37 cellular contexts compared by ENCODE assay signal in the genomic region with DNA sequence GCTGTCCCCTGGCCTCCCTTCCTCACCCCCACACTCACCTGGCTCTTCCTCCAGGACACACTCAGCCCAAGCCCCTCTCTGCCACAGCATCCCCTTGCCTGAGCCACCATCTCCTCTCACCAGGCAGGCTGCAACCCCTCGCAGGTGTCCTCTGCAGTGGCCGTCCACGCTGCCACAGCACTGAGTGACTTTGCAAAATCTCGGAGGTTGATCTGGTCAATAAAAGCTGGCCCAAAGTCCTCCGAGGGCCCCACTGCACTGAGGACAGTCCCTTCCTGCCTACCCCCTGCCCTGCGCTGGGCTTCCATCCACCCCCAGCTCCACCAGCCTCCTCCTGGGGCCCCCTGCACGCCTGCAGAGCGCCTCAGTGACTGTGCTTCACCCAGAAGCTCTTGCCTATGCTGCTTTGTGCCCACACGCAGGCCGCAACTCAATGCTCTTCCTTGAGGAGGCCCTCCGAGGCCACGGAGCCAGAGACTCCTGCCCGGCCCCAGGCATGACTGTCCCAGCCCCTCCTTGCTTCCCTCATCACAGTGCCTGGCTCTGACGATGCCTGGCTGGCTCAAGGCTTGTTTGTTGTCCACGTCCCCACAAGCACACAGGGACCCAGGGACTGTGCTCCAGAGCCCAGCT. TPM values are rescaled to one million over a fixed set of nuclear protein-coding genes. Genes with fewer than 3 reads are reported as not detected.
DNase-seq lines count a peak whose midpoint lies in the region; ATAC-seq, FAIRE-seq and TF ChIP-seq lines count a peak whose summit lies in the region.
"Had no signal": no experiment of that assay in that cellular context is flagged by ENCODE, and none has a peak within 500 bp of the region (broad histone marks: within the 10 kb centered on the region; RNA-seq: fewer than 3 reads in every experiment).

No MANE protein-coding gene starts in this region.

- H3K4me1 ChIP-seq in astrocyte (ENCODE audit: insufficient read depth, low read length) (peaks cover 4% of the 10 kb centered on the region), mesendoderm (ENCODE audit: control insufficient read depth, low read depth, low read length) (peaks cover 4% of the 10 kb centered on the region), smooth muscle cell (ENCODE audit: low read depth) (peaks cover under 1% of the 10 kb centered on the region)
- H3K4me1 ChIP-seq: left lung had no signal

- no peaks in the 10 kb centered on the region for H3K79me1 ChIP-seq in mesendoderm (ENCODE audit: low read length)

- H3K36me3 ChIP-seq in astrocyte (ENCODE audit: insufficient read depth, low read length) (no peaks in the 10 kb centered on the region), mesendoderm (ENCODE audit: control insufficient read depth, insufficient read depth, low read length) (no peaks in the 10 kb centered on the region), smooth muscle cell (ENCODE audit: low read depth) (no peaks in the 10 kb centered on the region)
- H3K36me3 ChIP-seq: brain microvascular endothelial cell, gastroesophageal sphincter, left lung had no signal

- H3K9me3 Mint-ChIP-seq in astrocyte (ENCODE audit: unreplicated experiment), result no peaks in the 10 kb centered on the region
- H3K9me3 Mint-ChIP-seq: activated CD4-positive, alpha-beta T cell treated with anti-CD3 and anti-CD28 coated beads, Interleukin-2, amount 10 ng/mL, durations not matched to agents 7 days and 5 days; CD8-positive, alpha-beta memory T cell had no signal

- H3K27ac Mint-ChIP-seq in astrocyte (ENCODE audit: unreplicated experiment), result peak overlapping the region; percentile 6
- H3K27ac Mint-ChIP-seq: activated CD4-positive, alpha-beta T cell treated with anti-CD3 and anti-CD28 coated beads, Interleukin-2, amount 10 ng/mL, durations not matched to agents 7 days and 5 days; CD8-positive, alpha-beta memory T cell had no signal

- H2BK15ac ChIP-seq in mesendoderm (replicated peaks; ENCODE audit: low read depth), result no peak overlapping the region

- H3K18ac ChIP-seq in mesendoderm (ENCODE audit: low read length), result no peak overlapping the region

- no peak overlapping the region for H3K4me3 Mint-ChIP-seq in astrocyte (ENCODE audit: unreplicated experiment)
- H3K4me3 Mint-ChIP-seq: activated CD4-positive, alpha-beta T cell treated with anti-CD3 and anti-CD28 coated beads, Interleukin-2, amount 10 ng/mL, durations not matched to agents 7 days and 5 days; CD8-positive, alpha-beta memory T cell had no signal

- H2AFZ ChIP-seq in astrocyte (ENCODE audit: low read depth, low read length) (no peak overlapping the region), smooth muscle cell (ENCODE audit: low read depth) (peak overlapping the region; percentile 75)

- no peak for TF ChIP-seq CTCF in astrocyte (IDR thresholded peaks at IDR 0.05; ENCODE audit: insufficient read depth, low read depth, low read length)
- no peak for TF ChIP-seq CTCF in smooth muscle cell (IDR thresholded peaks at IDR 0.05; ENCODE audit: borderline replicate concordance, insufficient read depth, poor library complexity, severe bottlenecking)
- TF ChIP-seq CTCF in D721Med (IDR thresholded peaks at IDR 0.05; ENCODE audit: insufficient read depth, missing control alignments), result no peak

- H3K4me3 ChIP-seq in astrocyte (ENCODE audit: insufficient read depth, low read depth, low read length) (no peak overlapping the region), mesendoderm (ENCODE audit: low read length) (no peak overlapping the region), smooth muscle cell (no peak overlapping the region)
- H3K4me3 ChIP-seq: gastroesophageal sphincter, left lung had no signal

- FAIRE-seq in astrocyte (lab: Jason Lieb, UNC) (no peak), D721Med (lab: Jason Lieb, UNC) (no peak)
- FAIRE-seq: endothelial cell of umbilical vein, G401.6 had no signal

- no peak overlapping the region for H2BK120ac ChIP-seq in mesendoderm (ENCODE audit: low read depth, low read length)

- H3K27ac ChIP-seq in astrocyte (ENCODE audit: low read depth, low read length) (no peak overlapping the region), mesendoderm (ENCODE audit: low read depth, low read length) (no peak overlapping the region), smooth muscle cell (ENCODE audit: low read depth) (no peak overlapping the region)
- H3K27ac ChIP-seq: brain microvascular endothelial cell, gastroesophageal sphincter, HL-60, left lung had no signal

- no peak overlapping the region for H4K5ac ChIP-seq in mesendoderm (ENCODE audit: low read length)

- H3K4me2 ChIP-seq in astrocyte (ENCODE audit: low read length) (no peak overlapping the region), mesendoderm (ENCODE audit: low read length) (no peak overlapping the region), smooth muscle cell (peak overlapping the region; percentile 20)

- H3K4me1 Mint-ChIP-seq in astrocyte (ENCODE audit: low read depth, unreplicated experiment), result peaks cover 5% of the 10 kb centered on the region
- H3K4me1 Mint-ChIP-seq: activated CD4-positive, alpha-beta T cell treated with anti-CD3 and anti-CD28 coated beads, Interleukin-2, amount 10 ng/mL, durations not matched to agents 7 days and 5 days; CD8-positive, alpha-beta memory T cell had no signal

- WGBS in mesendoderm (ENCODE audit: extremely low coverage, insufficient coverage, low lambda C conversion rate), result no CpG with 5 or more reads among the region's 15 CpGs
- WGBS in smooth muscle cell (ENCODE audit: low lambda C conversion rate), result 49% methylated on average over 15 of the region's 15 CpGs

- no peak for ATAC-seq in HG02870 (IDR thresholded peaks at IDR 0.05; ENCODE audit: unreplicated experiment)
- ATAC-seq: gastroesophageal sphincter, left lung, sciatic nerve had no signal

- no peaks in the 10 kb centered on the region for H3K36me3 Mint-ChIP-seq in astrocyte (ENCODE audit: low read depth, unreplicated experiment)
- H3K36me3 Mint-ChIP-seq: CD8-positive, alpha-beta memory T cell had no signal

- no peak overlapping the region for H3K23ac ChIP-seq in mesendoderm (ENCODE audit: low read length)

- H2AK5ac ChIP-seq in mesendoderm (ENCODE audit: low read length), result no peak overlapping the region

- no peak overlapping the region for H2BK5ac ChIP-seq in mesendoderm (ENCODE audit: low read length)

- no peaks in the 10 kb centered on the region for H4K20me1 ChIP-seq in astrocyte (ENCODE audit: insufficient read depth, low read length)
- H4K20me1 ChIP-seq in smooth muscle cell (ENCODE audit: low read depth), result no peaks in the 10 kb centered on the region

- H3K27me3 Mint-ChIP-seq in astrocyte (ENCODE audit: low read depth, unreplicated experiment), result peaks cover 29% of the 10 kb centered on the region
- H3K27me3 Mint-ChIP-seq: activated CD4-positive, alpha-beta T cell treated with anti-CD3 and anti-CD28 coated beads, Interleukin-2, amount 10 ng/mL, durations not matched to agents 7 days and 5 days had no signal

- H3F3A ChIP-seq in smooth muscle cell (ENCODE audit: low read depth), result no peaks in the 10 kb centered on the region

- H3K9ac ChIP-seq in astrocyte (ENCODE audit: low read length), result no peak overlapping the region
- H3K9ac ChIP-seq in mesendoderm (ENCODE audit: low read length), result peak overlapping the region; percentile 8
- H3K9ac ChIP-seq in smooth muscle cell (ENCODE audit: low read depth), result no peak overlapping the region

- H3K9me3 ChIP-seq in astrocyte (ENCODE audit: insufficient read depth, low read depth, low read length) (no peaks in the 10 kb centered on the region), smooth muscle cell (replicated peaks; ENCODE audit: low read depth) (no peaks in the 10 kb centered on the region)
- H3K9me3 ChIP-seq: gastroesophageal sphincter, left lung had no signal

- H3K79me2 ChIP-seq in astrocyte (ENCODE audit: insufficient read depth, low read length) (no peaks in the 10 kb centered on the region), mesendoderm (ENCODE audit: control insufficient read depth, insufficient read depth, low read length) (no peaks in the 10 kb centered on the region), smooth muscle cell (ENCODE audit: low read depth) (no peaks in the 10 kb centered on the region)

- DNase-seq in ELF-1 (ENCODE audit: low read depth, low spot score) (peak; percentile 53), astrocyte (ENCODE audit: low read depth) (no peak), mesendoderm (peak; percentile 55), smooth muscle cell (lab: John Stamatoyannopoulos, UW; ENCODE audit: unreplicated experiment) (no peak), NCI-H774 (lab: John Stamatoyannopoulos, UW) (no peak), D721Med (ENCODE audit: insufficient read length, low spot score) (no peak)
- no peak for DNase-seq in activated naive CD4-positive, alpha-beta T cell (lab: John Stamatoyannopoulos, UW)
- DNase-seq: activated CD4-positive, alpha-beta T cell treated with anti-CD3 and anti-CD28 coated beads, Interleukin-2, amount 10 ng/mL, durations not matched to agents 7 days and 5 days; activated naive CD4-positive, alpha-beta T cell treated with Interleukin-2 at 50 U/mL for 16 hours; activated T-cell treated with anti-CD3 and anti-CD28 coated beads, Interleukin-2, amount 50 U/mL, for 48 hours; brain microvascular endothelial cell; CD8-positive, alpha-beta memory T cell; DMS53; HCEC 1CT; hippocampal formation; NCI-H1694; NCI-H2171 treated with DMSO at 0.1 percent for 48 hours; NCI-H524; NK-92 treated with Interleukin-12 subunit alpha and Interleukin-12 subunit beta, amount 100 ng/mL, for 24 hours; SIG-M5; stimulated activated CD4-positive, alpha-beta T cell treated with anti-CD3 and anti-CD28 coated beads, Interleukin-4, amount 100 ng/mL, for 4 hours; stimulated activated naive CD4-positive, alpha-beta T cell treated with Interleukin-2 at 50 U/mL for 16 hours; SW 1271; T1000 had no signal

- no peak overlapping the region for H3K4ac ChIP-seq in mesendoderm (ENCODE audit: low read depth, low read length)

- no peak overlapping the region for H4K8ac ChIP-seq in mesendoderm (ENCODE audit: low read depth, low read length)

- peak overlapping the region; percentile 56 for H3K56ac ChIP-seq in mesendoderm (ENCODE audit: low read length)

- H3K27me3 ChIP-seq in astrocyte (ENCODE audit: insufficient read depth, low read length) (no peaks in the 10 kb centered on the region), mesendoderm (ENCODE audit: insufficient read depth, low read length, poor library complexity) (no peaks in the 10 kb centered on the region), smooth muscle cell (ENCODE audit: low read depth) (no peaks in the 10 kb centered on the region)
- H3K27me3 ChIP-seq: brain microvascular endothelial cell had no signal

RNA-seq across cellular contexts. Expression of gene SLC22A11, which starts 4.5 kb away (rescaled TPM):
- total RNA-seq in astrocyte (not detected in 2 replicates), smooth muscle cell (0.18 TPM in 1 of 2 replicates, not detected in the other)
- 0.03 TPM for polyA plus RNA-seq in mesendoderm (2013, experiment 1 of 2)
- polyA plus RNA-seq in mesendoderm (2013, experiment 2 of 2), result 0.03 TPM
- polyA plus RNA-seq in smooth muscle cell, result not detected in 2 replicates
- total RNA-seq: A673; activated CD4-positive, alpha-beta T cell treated with anti-CD3 and anti-CD28 coated beads, Interleukin-2, amount 10 ng/mL, durations not matched to agents 7 days and 5 days; CD8-positive, alpha-beta memory T cell; cerebellum; endothelial cell of umbilical vein; fibroblast of lung; gastroesophageal sphincter; left lung; LHCN-M2; sciatic nerve; temporal lobe had no signal
- polyA plus RNA-seq: CD8-positive, alpha-beta memory T cell; endothelial cell of umbilical vein; fibroblast of lung; neural cell had no signal

RNA-seq across cellular contexts. Expression of gene SLC22A12, which starts 30.8 kb away (rescaled TPM):
- total RNA-seq in astrocyte (not detected in 2 replicates), smooth muscle cell (not detected in 2 replicates)
- not detected for polyA plus RNA-seq in mesendoderm (2013, experiment 1 of 2)
- polyA plus RNA-seq in mesendoderm (2013, experiment 2 of 2), result not detected
- polyA plus RNA-seq in smooth muscle cell, result not detected in 2 replicates
- total RNA-seq: A673; activated CD4-positive, alpha-beta T cell treated with anti-CD3 and anti-CD28 coated beads, Interleukin-2, amount 10 ng/mL, durations not matched to agents 7 days and 5 days; CD8-positive, alpha-beta memory T cell; cerebellum; endothelial cell of umbilical vein; fibroblast of lung; gastroesophageal sphincter; left lung; LHCN-M2; sciatic nerve; temporal lobe had no signal
- polyA plus RNA-seq: CD8-positive, alpha-beta memory T cell; endothelial cell of umbilical vein; fibroblast of lung; neural cell had no signal

Comparison
In these comparisons a context has a peak if more than half of its experiments do, and no peak if none do; other contexts are left out.
1. DNase-seq: peak in ELF-1 (single experiment) and mesendoderm (single experiment); none in astrocyte (single experiment), smooth muscle cell (single experiment), NCI-H774 (single experiment), D721Med (single experiment) and activated naive CD4-positive, alpha-beta T cell (0 of 4).